ENCODE assay signal across 1 cellular context in genomic region chr7:44757311-44757710, GRCh38.
TF ChIP-seq lines count a peak whose summit lies in the region.

No MANE protein-coding gene starts in this region.

TF ChIP-seq in HEK293, 187 proteins besides CTCF, POLR2A, EP300 and RAD21 (continued from another document):
- TF ChIP-seq, protein P1, sequence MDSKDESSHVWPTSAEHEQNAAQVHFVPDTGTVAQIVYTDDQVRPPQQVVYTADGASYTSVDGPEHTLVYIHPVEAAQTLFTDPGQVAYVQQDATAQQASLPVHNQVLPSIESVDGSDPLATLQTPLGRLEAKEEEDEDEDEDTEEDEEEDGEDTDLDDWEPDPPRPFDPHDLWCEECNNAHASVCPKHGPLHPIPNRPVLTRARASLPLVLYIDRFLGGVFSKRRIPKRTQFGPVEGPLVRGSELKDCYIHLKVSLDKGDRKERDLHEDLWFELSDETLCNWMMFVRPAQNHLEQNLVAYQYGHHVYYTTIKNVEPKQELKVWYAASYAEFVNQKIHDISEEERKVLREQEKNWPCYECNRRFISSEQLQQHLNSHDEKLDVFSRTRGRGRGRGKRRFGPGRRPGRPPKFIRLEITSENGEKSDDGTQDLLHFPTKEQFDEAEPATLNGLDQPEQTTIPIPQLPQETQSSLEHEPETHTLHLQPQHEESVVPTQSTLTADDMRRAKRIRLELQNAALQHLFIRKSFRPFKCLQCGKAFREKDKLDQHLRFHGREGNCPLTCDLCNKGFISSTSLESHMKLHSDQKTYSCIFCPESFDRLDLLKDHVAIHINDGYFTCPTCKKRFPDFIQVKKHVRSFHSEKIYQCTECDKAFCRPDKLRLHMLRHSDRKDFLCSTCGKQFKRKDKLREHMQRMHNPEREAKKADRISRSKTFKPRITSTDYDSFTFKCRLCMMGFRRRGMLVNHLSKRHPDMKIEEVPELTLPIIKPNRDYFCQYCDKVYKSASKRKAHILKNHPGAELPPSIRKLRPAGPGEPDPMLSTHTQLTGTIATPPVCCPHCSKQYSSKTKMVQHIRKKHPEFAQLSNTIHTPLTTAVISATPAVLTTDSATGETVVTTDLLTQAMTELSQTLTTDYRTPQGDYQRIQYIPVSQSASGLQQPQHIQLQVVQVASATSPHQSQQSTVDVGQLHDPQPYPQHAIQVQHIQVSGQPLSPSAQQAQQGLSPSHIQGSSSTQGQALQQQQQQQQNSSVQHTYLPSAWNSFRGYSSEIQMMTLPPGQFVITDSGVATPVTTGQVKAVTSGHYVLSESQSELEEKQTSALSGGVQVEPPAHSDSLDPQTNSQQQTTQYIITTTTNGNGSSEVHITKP (tag by site-specific recombination; IDR thresholded peaks at IDR 0.05) = no peak
- peak; percentile 34; the same call in 1 of the 2 replicates for TF ChIP-seq OSR2 (tag by site-specific recombination; IDR thresholded peaks at IDR 0.05)
- TF ChIP-seq SCRT1 (tag by site-specific recombination; IDR thresholded peaks at IDR 0.05; ENCODE audit: borderline replicate concordance) = no peak
- no peak for TF ChIP-seq ZNF274 (IDR thresholded peaks at IDR 0.05; ENCODE audit: low read length)
- no peak for TF ChIP-seq ZNF274 (tag by site-specific recombination; IDR thresholded peaks at IDR 0.05; ENCODE audit: borderline replicate concordance)
- TF ChIP-seq ZNF239 (tag by site-specific recombination; IDR thresholded peaks at IDR 0.05) = no peak
- 0 out of 2 replicates have a peak, but pooled peaks have one; percentile 11 for TF ChIP-seq ZFHX2 (tag by site-specific recombination; conservative IDR thresholded peaks at IDR 0.05)
- TF ChIP-seq, protein P2, sequence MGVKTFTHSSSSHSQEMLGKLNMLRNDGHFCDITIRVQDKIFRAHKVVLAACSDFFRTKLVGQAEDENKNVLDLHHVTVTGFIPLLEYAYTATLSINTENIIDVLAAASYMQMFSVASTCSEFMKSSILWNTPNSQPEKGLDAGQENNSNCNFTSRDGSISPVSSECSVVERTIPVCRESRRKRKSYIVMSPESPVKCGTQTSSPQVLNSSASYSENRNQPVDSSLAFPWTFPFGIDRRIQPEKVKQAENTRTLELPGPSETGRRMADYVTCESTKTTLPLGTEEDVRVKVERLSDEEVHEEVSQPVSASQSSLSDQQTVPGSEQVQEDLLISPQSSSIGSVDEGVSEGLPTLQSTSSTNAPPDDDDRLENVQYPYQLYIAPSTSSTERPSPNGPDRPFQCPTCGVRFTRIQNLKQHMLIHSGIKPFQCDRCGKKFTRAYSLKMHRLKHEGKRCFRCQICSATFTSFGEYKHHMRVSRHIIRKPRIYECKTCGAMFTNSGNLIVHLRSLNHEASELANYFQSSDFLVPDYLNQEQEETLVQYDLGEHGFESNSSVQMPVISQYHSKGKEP (tag by site-specific recombination; IDR thresholded peaks at IDR 0.05) = peak; percentile 56; the same call in 1 of the 2 replicates
- no peak for TF ChIP-seq ZNF488 (tag by site-specific recombination; IDR thresholded peaks at IDR 0.05)
